ENCODE assay signal across 17 cellular contexts in the genomic region with DNA sequence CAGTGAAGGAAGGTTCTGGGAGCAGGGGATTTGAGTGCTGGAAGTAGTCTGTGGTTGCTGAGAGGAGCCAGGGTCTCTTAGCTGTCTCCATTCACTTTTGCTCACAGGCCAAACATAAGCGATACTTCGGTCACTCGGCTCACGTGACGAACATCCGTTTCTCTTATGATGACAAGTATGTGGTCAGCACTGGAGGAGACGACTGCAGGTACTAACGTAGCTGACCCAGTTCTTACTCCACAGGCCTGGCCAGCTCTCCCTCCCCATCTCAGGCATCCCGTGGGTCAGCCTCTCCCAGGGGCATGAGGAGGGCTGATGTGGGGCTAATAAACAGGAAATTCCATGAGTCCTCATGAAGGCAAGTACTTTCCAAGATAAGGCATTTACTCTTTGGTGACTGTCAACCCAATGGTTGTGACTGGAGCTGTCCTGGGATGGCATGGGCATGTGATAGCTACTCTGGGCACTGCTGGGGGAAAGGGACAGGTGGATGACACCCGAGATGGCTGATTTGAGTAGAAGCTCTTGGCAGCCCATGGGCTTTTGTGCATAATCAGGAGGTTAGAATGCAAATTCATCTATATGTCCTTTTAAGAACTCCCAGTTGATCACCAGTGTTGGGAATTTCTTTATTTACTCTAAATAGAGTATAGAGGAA.
DNase-seq lines count a peak whose midpoint lies in the region; ATAC-seq, FAIRE-seq and TF ChIP-seq lines count a peak whose summit lies in the region.
"Had no signal": no experiment of that assay in that cellular context is flagged by ENCODE, and none has a peak within 500 bp of the region (broad histone marks: within the 10 kb centered on the region; RNA-seq: fewer than 3 reads in every experiment).

No MANE protein-coding gene starts in this region.

- no peaks in the 10 kb centered on the region for H3K27me3 Mint-ChIP-seq in chondrocyte (ENCODE audit: low read depth)
- no peaks in the 10 kb centered on the region for H3K27me3 Mint-ChIP-seq in type B pancreatic cell
- H3K27me3 Mint-ChIP-seq: activated CD4-positive, alpha-beta T cell treated with anti-CD3 and anti-CD28 coated beads, Interleukin-2, amount 10 ng/mL, durations not matched to agents 7 days and 5 days had no signal

- FAIRE-seq in HepG2 (lab: Jason Lieb, UNC), result no peak
- FAIRE-seq: HTR-8/SVneo had no signal

- CTCF ChIA-PET in HepG2 (lab: Yijun Ruan, JAX; ENCODE audit: low intra/inter-chr PET ratio, low total read pairs), result no interaction called here

- H3K4me3 ChIP-seq in right atrium auricular region, result no peak overlapping the region
- H3K4me3 ChIP-seq in HepG2 (replicated peaks in 1 of 3; ENCODE audit: insufficient read depth in 1 of 3, low read depth in 2 of 3, low read length in 3 of 3), result no peak overlapping the region
- H3K4me3 ChIP-seq in Karpas-422 (ENCODE audit: low read length), result no peak overlapping the region
- H3K4me3 ChIP-seq: BLaER1 treated with 17β-estradiol and CSF1 and Interleukin-3, amounts not matched to agents 10 nM and 100 nM; spleen; tibial nerve had no signal

- TF ChIP-seq POLR2A in HepG2 (IDR thresholded peaks at IDR 0.05; ENCODE audit: insufficient read depth in 1 of 2, low read depth in 2 of 2, low read length in 2 of 2), result no peak

- 99% methylated on average over 9 of the region's 10 CpGs for WGBS in HepG2 (ENCODE audit: low lambda C conversion rate)

- intact Hi-C loops in Right ventricle myocardium superior (cut with DNase I) (no loop called here), HepG2 (cut with micrococcal nuclease; ENCODE audit: unreplicated experiment) (no loop called here)

- H2AFZ ChIP-seq in HepG2 (ENCODE audit: low read length) (no peak overlapping the region), Karpas-422 (ENCODE audit: low read length) (no peak overlapping the region)
- H2AFZ ChIP-seq: parathyroid adenoma had no signal

- H3K4me3 Mint-ChIP-seq in chondrocyte (ENCODE audit: unreplicated experiment) (no peak overlapping the region), type B pancreatic cell (no peak overlapping the region)
- H3K4me3 Mint-ChIP-seq: activated CD4-positive, alpha-beta T cell treated with anti-CD3 and anti-CD28 coated beads, Interleukin-2, amount 10 ng/mL, durations not matched to agents 7 days and 5 days had no signal

- H3K36me3 ChIP-seq in right atrium auricular region, result peaks cover 9% of the 10 kb centered on the region
- H3K36me3 ChIP-seq in HepG2 (replicated peaks in 1 of 2; ENCODE audit: control insufficient read depth in 1 of 2, insufficient read depth in 2 of 2, low read length in 2 of 2), result peaks cover 3 to 43% of the 10 kb centered on the region in 2 experiments; a peak in 3 of 5 replicates
- peaks cover 75% of the 10 kb centered on the region; the same call in 1 of the 2 replicates for H3K36me3 ChIP-seq in Karpas-422 (ENCODE audit: insufficient read depth, low read length)

- H3K27me3 ChIP-seq in right atrium auricular region (no peaks in the 10 kb centered on the region), HepG2 (ENCODE audit: control insufficient read depth in 1 of 2, insufficient read depth in 2 of 2, low read length in 2 of 2) (no peaks in the 10 kb centered on the region), Karpas-422 (ENCODE audit: low read length) (no peaks in the 10 kb centered on the region)
- H3K27me3 ChIP-seq: BLaER1 treated with 17β-estradiol and CSF1 and Interleukin-3, amounts not matched to agents 10 nM and 100 nM; foreskin keratinocyte; spleen; tibial nerve had no signal

- no peak for DNase-seq in Right ventricle myocardium superior
- no peak for DNase-seq in right atrium auricular region (ENCODE audit: low spot score)
- DNase-seq in chondrocyte (ENCODE audit: low spot score), result no peak
- DNase-seq in HepG2 (ENCODE audit: low spot score), result no peak
- no peak for DNase-seq in type B pancreatic cell (ENCODE audit: extremely low spot score, unreplicated experiment)
- no peak for DNase-seq in occipital lobe (lab: John Stamatoyannopoulos, UW)
- no peak for DNase-seq in Karpas-422
- DNase-seq in NCI-H345 (lab: John Stamatoyannopoulos, UW), result no peak
- DNase-seq: activated CD4-positive, alpha-beta T cell treated with anti-CD3 and anti-CD28 coated beads, Interleukin-2, amount 10 ng/mL, durations not matched to agents 7 days and 5 days; activated gamma-delta T cell; foreskin keratinocyte; NCI-H1436 treated with DMSO at 0.1 percent for 48 hours; spleen had no signal

- H3K27ac Mint-ChIP-seq in chondrocyte (ENCODE audit: unreplicated experiment) (peak overlapping the region; percentile 45), type B pancreatic cell (peak overlapping the region; percentile 18)
- H3K27ac Mint-ChIP-seq: activated CD4-positive, alpha-beta T cell treated with anti-CD3 and anti-CD28 coated beads, Interleukin-2, amount 10 ng/mL, durations not matched to agents 7 days and 5 days had no signal

- TF ChIP-seq EP300 in HepG2 (IDR thresholded peaks at IDR 0.05; ENCODE audit: low read depth in 2 of 2, low read length in 2 of 2) (no peak), HepG2 (CRISPR knock-in tag; IDR thresholded peaks at IDR 0.05; ENCODE audit: borderline replicate concordance) (no peak)

- no peak for TF ChIP-seq RAD21 in HepG2 (CRISPR knock-in tag; IDR thresholded peaks at IDR 0.05)

- TF ChIP-seq CTCF in right atrium auricular region (IDR thresholded peaks at IDR 0.05), result no peak
- TF ChIP-seq CTCF in chondrocyte (IDR thresholded peaks at IDR 0.05), result no peak
- TF ChIP-seq CTCF in HepG2 (CRISPR knock-in tag; IDR thresholded peaks at IDR 0.05), result no peak
- no peak for TF ChIP-seq CTCF in type B pancreatic cell (conservative IDR thresholded peaks at IDR 0.05)

- H3K4me1 Mint-ChIP-seq in chondrocyte (ENCODE audit: low read depth) (peaks cover 59% of the 10 kb centered on the region), type B pancreatic cell (ENCODE audit: unreplicated experiment) (peaks cover 29% of the 10 kb centered on the region)

- in situ Hi-C loops in HepG2 (cut with HindIII; ENCODE audit: extremely low pct_ligation_motif_present, low pct_unique_long_range_greater_than_20kb), result no loop called here

- no TSS peak for BruUV-seq in HepG2 (replicated peaks; lab: Mats Ljungman, UMichigan)

- H4K20me1 ChIP-seq in HepG2 (ENCODE audit: insufficient read depth, low read length) (no peaks in the 10 kb centered on the region), Karpas-422 (ENCODE audit: insufficient read depth, low read depth, low read length) (no peaks in the 10 kb centered on the region)

- no peaks in the 10 kb centered on the region for H3K9me3 ChIP-seq in right atrium auricular region
- H3K9me3 ChIP-seq in HepG2 (ENCODE audit: low read length), result no peaks in the 10 kb centered on the region
- no peaks in the 10 kb centered on the region for H3K9me3 ChIP-seq in Karpas-422 (ENCODE audit: low read length)
- H3K9me3 ChIP-seq: BLaER1 treated with 17β-estradiol and CSF1 and Interleukin-3, amounts not matched to agents 10 nM and 100 nM; spleen; tibial nerve had no signal

- H3K4me2 ChIP-seq in HepG2 (ENCODE audit: low read depth, low read length) (no peak overlapping the region), Karpas-422 (ENCODE audit: low read depth, low read length, poor library complexity, severe bottlenecking) (no peak overlapping the region)
- H3K4me2 ChIP-seq: BLaER1 treated with 17β-estradiol and CSF1 and Interleukin-3, amounts not matched to agents 10 nM and 100 nM had no signal

- H3K4me1 ChIP-seq in right atrium auricular region (peaks cover 0 to 32% of the 10 kb centered on the region in 2 donors), HepG2 (ENCODE audit: insufficient read depth, low read length) (no peaks in the 10 kb centered on the region), Karpas-422 (ENCODE audit: low read length) (peaks cover 5% of the 10 kb centered on the region; the same call in 1 of the 2 replicates)
- H3K4me1 ChIP-seq: parathyroid adenoma had no signal

- POLR2A ChIA-PET in HepG2 (lab: Yijun Ruan, JAX), result no interaction called here

- H3K9ac ChIP-seq in HepG2 (ENCODE audit: insufficient read depth, low read depth, low read length) (no peak overlapping the region), Karpas-422 (ENCODE audit: low read length) (no peak overlapping the region)
- H3K9ac ChIP-seq: BLaER1 treated with 17β-estradiol and CSF1 and Interleukin-3, amounts not matched to agents 10 nM and 100 nM; parathyroid adenoma had no signal

- H3K27ac ChIP-seq in right atrium auricular region (no peak overlapping the region), HepG2 (ENCODE audit: extremely low read length, insufficient read depth, low read length) (no peak overlapping the region), Karpas-422 (ENCODE audit: low read length) (no peak overlapping the region)
- H3K27ac ChIP-seq: BLaER1 treated with 17β-estradiol and CSF1 and Interleukin-3, amounts not matched to agents 10 nM and 100 nM; foreskin keratinocyte; parathyroid adenoma; spleen; tibial nerve had no signal

- peak; percentile 5 for ATAC-seq in Right ventricle myocardium superior (ENCODE audit: poor library complexity)
- ATAC-seq in HepG2, result peak; percentile 21
- ATAC-seq: foreskin keratinocyte had no signal

- H3K36me3 Mint-ChIP-seq in chondrocyte (ENCODE audit: low read depth) (peaks cover 30% of the 10 kb centered on the region), type B pancreatic cell (peaks cover 45% of the 10 kb centered on the region)

- H3K9me3 Mint-ChIP-seq in chondrocyte (ENCODE audit: low read depth) (no peaks in the 10 kb centered on the region), type B pancreatic cell (no peaks in the 10 kb centered on the region)

- H3K79me2 ChIP-seq in HepG2 (ENCODE audit: insufficient read depth, low read length), result no peaks in the 10 kb centered on the region
- H3K79me2 ChIP-seq in Karpas-422 (ENCODE audit: low read length), result peaks cover 27% of the 10 kb centered on the region

- H3K9me2 ChIP-seq in Karpas-422 (replicated peaks; ENCODE audit: insufficient read depth, low read length), result no peaks in the 10 kb centered on the region

TF ChIP-seq in HepG2, 621 proteins besides CTCF, POLR2A, EP300 and RAD21 (continues in another document):
- TF ChIP-seq, protein P1, sequence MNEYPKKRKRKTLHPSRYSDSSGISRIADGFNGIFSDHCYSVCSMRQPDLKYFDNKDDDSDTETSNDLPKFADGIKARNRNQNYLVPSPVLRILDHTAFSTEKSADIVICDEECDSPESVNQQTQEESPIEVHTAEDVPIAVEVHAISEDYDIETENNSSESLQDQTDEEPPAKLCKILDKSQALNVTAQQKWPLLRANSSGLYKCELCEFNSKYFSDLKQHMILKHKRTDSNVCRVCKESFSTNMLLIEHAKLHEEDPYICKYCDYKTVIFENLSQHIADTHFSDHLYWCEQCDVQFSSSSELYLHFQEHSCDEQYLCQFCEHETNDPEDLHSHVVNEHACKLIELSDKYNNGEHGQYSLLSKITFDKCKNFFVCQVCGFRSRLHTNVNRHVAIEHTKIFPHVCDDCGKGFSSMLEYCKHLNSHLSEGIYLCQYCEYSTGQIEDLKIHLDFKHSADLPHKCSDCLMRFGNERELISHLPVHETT (CRISPR knock-in tag; conservative IDR thresholded peaks at IDR 0.05), result no peak
- TF ChIP-seq POLR2AphosphoS2 (IDR thresholded peaks at IDR 0.05; ENCODE audit: low read depth, low read length) (0 out of 2 replicates have a peak, but pooled peaks have one; percentile 40), HOXA7 (CRISPR knock-in tag; IDR thresholded peaks at IDR 0.05) (no peak), ZNF263 (CRISPR knock-in tag; IDR thresholded peaks at IDR 0.05) (no peak), SKI (IDR thresholded peaks at IDR 0.05; ENCODE audit: partially characterized antibody) (no peak)
